Comparison of ENCODE assay signal across 8 cellular contexts in genomic region chr11:18105802-18106574, GRCh38. TPM values are rescaled to one million over a fixed set of nuclear protein-coding genes. Genes with fewer than 3 reads are reported as not detected.
DNase-seq lines count a peak whose midpoint lies in the region; ATAC-seq and TF ChIP-seq lines count a peak whose summit lies in the region.

A gene with protein sequence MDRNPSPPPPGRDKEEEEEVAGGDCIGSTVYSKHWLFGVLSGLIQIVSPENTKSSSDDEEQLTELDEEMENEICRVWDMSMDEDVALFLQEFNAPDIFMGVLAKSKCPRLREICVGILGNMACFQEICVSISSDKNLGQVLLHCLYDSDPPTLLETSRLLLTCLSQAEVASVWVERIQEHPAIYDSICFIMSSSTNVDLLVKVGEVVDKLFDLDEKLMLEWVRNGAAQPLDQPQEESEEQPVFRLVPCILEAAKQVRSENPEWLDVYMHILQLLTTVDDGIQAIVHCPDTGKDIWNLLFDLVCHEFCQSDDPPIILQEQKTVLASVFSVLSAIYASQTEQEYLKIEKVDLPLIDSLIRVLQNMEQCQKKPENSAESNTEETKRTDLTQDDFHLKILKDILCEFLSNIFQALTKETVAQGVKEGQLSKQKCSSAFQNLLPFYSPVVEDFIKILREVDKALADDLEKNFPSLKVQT (minus strand): TSS chr11:18106082. CDS start chr11:18106041, 41 bp downstream.

- BruUV-seq in Caco-2 (replicated peaks; lab: Mats Ljungman, UMichigan) = no TSS peak

- H3K27me3 Mint-ChIP-seq in Caco-2 (ENCODE audit: insufficient read depth, unreplicated experiment) (peaks cover under 1% of the 10 kb centered on the region), mesothelial cell of epicardium (ENCODE audit: low read depth) (peaks cover 12% of the 10 kb centered on the region)

- no peaks in the 10 kb centered on the region for H3K36me3 ChIP-seq in Caco-2 (ENCODE audit: control insufficient read depth, insufficient read depth, low read length)

- intact Hi-C loops in Caco-2 (cut with micrococcal nuclease; ENCODE audit: unreplicated experiment) = loop anchor here (1.0 kb wide), 2 partner anchors 93 to 114 kb away; partner anchors contain the start of gene SERGEF

- peaks cover 6% of the 10 kb centered on the region for H3K4me1 Mint-ChIP-seq in Caco-2 (ENCODE audit: low read depth, unreplicated experiment)
- H3K4me1 Mint-ChIP-seq in mesothelial cell of epicardium = peaks cover 11% of the 10 kb centered on the region

- H3K4me3 Mint-ChIP-seq in Caco-2 (ENCODE audit: unreplicated experiment) = peak within 1 kb of the TSS; percentile 91
- H3K4me3 Mint-ChIP-seq in mesothelial cell of epicardium = peak within 1 kb of the TSS; percentile 94

- in situ Hi-C loops in endometrial microvascular endothelial cells (cut with HindIII; ENCODE audit: inconsistent ontology term, low pct_unique_long_range_greater_than_20kb, low sequenced_read_pairs) = no loop called here

- H3K27ac Mint-ChIP-seq in Caco-2 (ENCODE audit: unreplicated experiment) = peak within 1 kb of the TSS; percentile 90
- peak within 1 kb of the TSS; percentile 79 for H3K27ac Mint-ChIP-seq in mesothelial cell of epicardium

- H3K36me3 Mint-ChIP-seq in Caco-2 (ENCODE audit: insufficient read depth, unreplicated experiment) = peaks cover 24% of the 10 kb centered on the region
- peaks cover 21% of the 10 kb centered on the region for H3K36me3 Mint-ChIP-seq in mesothelial cell of epicardium

- H3K27me3 ChIP-seq in Caco-2 (replicated peaks; ENCODE audit: control insufficient read depth, insufficient read depth, low read length) = no peaks in the 10 kb centered on the region

- no peaks in the 10 kb centered on the region for H3K9me3 ChIP-seq in Caco-2

- ATAC-seq in GM19468 (IDR thresholded peaks at IDR 0.05; ENCODE audit: extremely low read depth, unreplicated experiment) = peak; percentile 77

- POLR2A ChIA-PET in Caco-2 (lab: Charles Lee) = interaction anchor here (0.5 to 1.0 kb wide), 3 partner anchors 12 to 74 kb away, joined by 3 read pairs; no protein-coding TSS in a partner anchor

- CTCF ChIA-PET in Caco-2 (lab: Charles Lee) = interaction anchor here (0.8 to 1.8 kb wide), 6 partner anchors 9 to 290 kb away, joined by 3 to 13 read pairs (median 4); no protein-coding TSS in a partner anchor

- H3K4me1 ChIP-seq in Caco-2 = peaks cover 4% of the 10 kb centered on the region; the same call in 1 of the 2 replicates

- DNase-seq in Caco-2 = peak; percentile 89 to 94
- peak; percentile 44 for DNase-seq in HS-5 (ENCODE audit: low read depth)
- DNase-seq in NK-92 treated with Interleukin-12 subunit alpha and Interleukin-12 subunit beta, amount 100 ng/mL, for 24 hours (lab: John Stamatoyannopoulos, UW) = peak; percentile 82
- peak; percentile 78 to 81 for DNase-seq in activated CD8-positive, alpha-beta memory T cell treated with anti-CD3 and anti-CD28 coated beads for 4 hours (ENCODE audit: low read depth in 2 of 2)
- peak; percentile 81 to 90 for DNase-seq in mesothelial cell of epicardium (ENCODE audit: low spot score in 2 of 2, unreplicated experiment in 2 of 2)
- DNase-seq in stimulated activated CD8-positive, alpha-beta memory T cell treated with anti-CD3 and anti-CD28 coated beads, Interleukin-15, amount 100 ng/mL, for 4 hours (ENCODE audit: low read depth in 2 of 2) = peak; percentile 76 to 82

- TF ChIP-seq CTCF in Caco-2 (IDR thresholded peaks at IDR 0.05; ENCODE audit: insufficient read depth in 1 of 2, low read depth in 1 of 2, low read length in 1 of 2, severe bottlenecking in 1 of 2, unreplicated experiment in 1 of 2) (peak; percentile 93 to 97), mesothelial cell of epicardium (IDR thresholded peaks at IDR 0.05; ENCODE audit: unreplicated experiment) (peak; percentile 47)

- H3K4me3 ChIP-seq in Caco-2 (ENCODE audit: low read depth, low read length) = peak within 1 kb of the TSS; percentile 61

- H3K9me3 Mint-ChIP-seq in Caco-2 (ENCODE audit: unreplicated experiment) = no peaks in the 10 kb centered on the region
- H3K9me3 Mint-ChIP-seq in mesothelial cell of epicardium = peaks cover 5% of the 10 kb centered on the region

RNA-seq across cellular contexts. Expression of the gene that starts here (rescaled TPM):
- total RNA-seq in Caco-2 (2022) (38.9 and 43.1 TPM in 2 replicates), endometrial microvascular endothelial cells (ENCODE audit: inconsistent ontology term) (32.0 TPM), mesothelial cell of epicardium (28.5 to 29.7 TPM (median 29.0 TPM) in 3 replicates)

Comparison
In these comparisons a context has a peak if more than half of its experiments do, and no peak if none do; other contexts are left out.
1. Peak in every context shown above with its lines: DNase-seq, ATAC-seq and H3K4me3 ChIP-seq.